In the genomic region with DNA sequence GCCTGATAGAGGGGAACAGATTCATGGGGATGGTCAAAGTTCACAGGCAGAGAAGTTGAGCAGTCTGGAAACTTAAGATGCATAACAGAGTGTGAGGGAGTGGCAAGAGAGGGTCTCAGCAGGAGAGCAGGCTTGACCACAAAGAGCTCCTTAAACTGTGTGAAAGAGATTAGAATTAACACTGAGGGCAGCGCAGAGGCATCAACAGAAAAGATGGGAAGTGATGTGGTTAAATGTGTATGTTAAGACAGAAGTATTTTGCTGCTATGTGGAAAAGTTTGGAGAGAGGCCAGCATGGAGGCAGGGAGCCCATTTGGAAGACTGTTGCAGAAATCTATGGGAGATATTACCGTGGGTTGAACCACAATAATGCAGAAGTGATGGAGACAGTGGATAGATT, we compare ENCODE assay signal across 21 cellular contexts.
"Had no signal": no experiment of that assay in that cellular context is flagged by ENCODE, and none has a peak within 500 bp of the region (broad histone marks: within the 10 kb centered on the region; RNA-seq: fewer than 3 reads in every experiment).

No MANE protein-coding gene starts in this region.

- H3K4me3 ChIP-seq: adrenal gland, heart right ventricle, lower lobe of right lung, pancreas, psoas muscle, right atrium auricular region, spleen had no signal

- H3K27me3 Mint-ChIP-seq: activated naive CD8-positive, alpha-beta T cell; activated T-cell treated with anti-CD3 and anti-CD28 coated beads, Interleukin-2, amount 50 U/mL, for 24 hours; naive thymus-derived CD8-positive, alpha-beta T cell had no signal

- H3K27ac ChIP-seq: adrenal gland, epithelial cell of prostate, heart right ventricle, lower lobe of right lung, pancreas, psoas muscle, right atrium auricular region, spleen, WERI-Rb-1 had no signal

- H3K9me3 Mint-ChIP-seq: activated T-cell treated with anti-CD3 and anti-CD28 coated beads, Interleukin-2, amount 50 U/mL, for 24 hours; activated T-helper 2 cell treated with anti-CD3 and anti-CD28 coated beads, Interferon-gamma antibody, Interleukin-2, Interleukin-4, amounts not matched to agents 10 μg/mL and 5 μg/mL and 100 μg/mL, durations not matched to agents 14 hours and 24 hours and 36 hours; immature natural killer cell; naive thymus-derived CD8-positive, alpha-beta T cell had no signal

- ATAC-seq: heart right ventricle; left lobe of liver; lower lobe of right lung; naive thymus-derived CD8-positive, alpha-beta T cell; pancreas; psoas muscle; stimulated activated naive CD8-positive, alpha-beta T cell treated with anti-CD3 and anti-CD28 coated beads, Interleukin-15, Interleukin-2, amounts not matched to agents 100 U/mL and 50 U/mL, for 24 hours had no signal

- H3K4me3 Mint-ChIP-seq: activated naive CD8-positive, alpha-beta T cell; activated T-cell treated with anti-CD3 and anti-CD28 coated beads, Interleukin-2, amount 50 U/mL, for 24 hours; immature natural killer cell; naive thymus-derived CD8-positive, alpha-beta T cell had no signal

- H3K4me1 ChIP-seq: heart right ventricle, lower lobe of right lung, pancreas, psoas muscle, right atrium auricular region, spleen had no signal

- DNase-seq: activated naive CD4-positive, alpha-beta T cell; activated T-cell treated with anti-CD3 and anti-CD28 coated beads, Interleukin-2, amount 50 U/mL, for 24 hours; adrenal gland; cerebellar nuclear complex; cortex of kidney; foreskin fibroblast; heart right ventricle; immature natural killer cell; lower lobe of right lung; naive thymus-derived CD8-positive, alpha-beta T cell; pancreas; psoas muscle; spleen; stimulated activated CD4-positive, alpha-beta T cell treated with anti-CD3 and anti-CD28 coated beads, Interleukin-4, amount 100 ng/mL, for 24 hours; stimulated activated naive CD8-positive, alpha-beta T cell treated with anti-CD3 and anti-CD28 coated beads, Interleukin-15, Interleukin-2, amounts not matched to agents 100 U/mL and 50 U/mL, for 24 hours; WERI-Rb-1 had no signal

- H3K9me3 ChIP-seq: adrenal gland, heart right ventricle, lower lobe of right lung, pancreas, psoas muscle, right atrium auricular region, spleen had no signal

- H3K27me3 ChIP-seq: adrenal gland, heart right ventricle, pancreas, right atrium auricular region had no signal

- H3K36me3 ChIP-seq: adrenal gland, heart right ventricle, lower lobe of right lung, pancreas, right atrium auricular region, spleen, WERI-Rb-1 had no signal

- H3K4me1 Mint-ChIP-seq: immature natural killer cell; naive thymus-derived CD8-positive, alpha-beta T cell had no signal

- H3K36me3 Mint-ChIP-seq: activated naive CD8-positive, alpha-beta T cell; immature natural killer cell; naive thymus-derived CD8-positive, alpha-beta T cell had no signal
